1 cellular context compared by ENCODE assay signal in the genomic region with DNA sequence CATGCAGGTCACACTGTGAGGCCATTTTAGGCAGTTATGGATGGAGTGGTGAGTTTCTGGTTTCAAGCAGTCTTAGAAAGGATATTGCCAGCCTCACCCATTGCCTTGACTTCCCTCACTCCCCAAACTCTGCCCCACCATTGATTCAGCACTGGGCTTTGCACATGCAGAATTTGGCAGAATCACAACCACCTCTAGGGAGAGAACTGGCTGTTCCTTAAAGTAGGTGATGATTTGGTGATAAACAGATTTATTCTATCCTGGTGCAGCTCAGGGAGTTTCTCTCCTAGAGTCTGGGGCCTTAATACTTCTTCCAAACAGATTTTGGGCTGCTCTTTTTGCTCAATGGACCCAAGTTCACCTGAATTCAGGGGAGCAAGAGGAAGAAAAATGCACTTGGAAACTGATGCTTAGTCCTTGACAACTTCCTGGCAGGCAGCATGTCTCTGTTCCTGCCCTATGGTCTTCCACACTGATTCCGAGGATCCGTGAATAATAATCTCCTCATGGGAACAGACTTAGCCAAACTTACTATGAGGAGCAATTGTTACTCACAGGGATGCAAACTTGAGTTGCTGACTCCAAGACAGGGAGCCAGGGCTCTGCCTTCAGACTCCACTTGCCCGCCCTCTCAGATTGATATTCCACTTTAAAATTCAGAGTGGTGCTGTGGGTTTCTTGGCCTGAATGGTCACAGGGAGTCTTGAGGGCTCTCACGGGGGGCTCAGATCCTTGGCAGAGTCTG.
TF ChIP-seq lines count a peak whose summit lies in the region.

No MANE protein-coding gene starts in this region.

TF ChIP-seq in GM23338, 12 proteins besides CTCF, POLR2A, EP300 and RAD21 (continued from another document):
- TF ChIP-seq, protein P1, sequence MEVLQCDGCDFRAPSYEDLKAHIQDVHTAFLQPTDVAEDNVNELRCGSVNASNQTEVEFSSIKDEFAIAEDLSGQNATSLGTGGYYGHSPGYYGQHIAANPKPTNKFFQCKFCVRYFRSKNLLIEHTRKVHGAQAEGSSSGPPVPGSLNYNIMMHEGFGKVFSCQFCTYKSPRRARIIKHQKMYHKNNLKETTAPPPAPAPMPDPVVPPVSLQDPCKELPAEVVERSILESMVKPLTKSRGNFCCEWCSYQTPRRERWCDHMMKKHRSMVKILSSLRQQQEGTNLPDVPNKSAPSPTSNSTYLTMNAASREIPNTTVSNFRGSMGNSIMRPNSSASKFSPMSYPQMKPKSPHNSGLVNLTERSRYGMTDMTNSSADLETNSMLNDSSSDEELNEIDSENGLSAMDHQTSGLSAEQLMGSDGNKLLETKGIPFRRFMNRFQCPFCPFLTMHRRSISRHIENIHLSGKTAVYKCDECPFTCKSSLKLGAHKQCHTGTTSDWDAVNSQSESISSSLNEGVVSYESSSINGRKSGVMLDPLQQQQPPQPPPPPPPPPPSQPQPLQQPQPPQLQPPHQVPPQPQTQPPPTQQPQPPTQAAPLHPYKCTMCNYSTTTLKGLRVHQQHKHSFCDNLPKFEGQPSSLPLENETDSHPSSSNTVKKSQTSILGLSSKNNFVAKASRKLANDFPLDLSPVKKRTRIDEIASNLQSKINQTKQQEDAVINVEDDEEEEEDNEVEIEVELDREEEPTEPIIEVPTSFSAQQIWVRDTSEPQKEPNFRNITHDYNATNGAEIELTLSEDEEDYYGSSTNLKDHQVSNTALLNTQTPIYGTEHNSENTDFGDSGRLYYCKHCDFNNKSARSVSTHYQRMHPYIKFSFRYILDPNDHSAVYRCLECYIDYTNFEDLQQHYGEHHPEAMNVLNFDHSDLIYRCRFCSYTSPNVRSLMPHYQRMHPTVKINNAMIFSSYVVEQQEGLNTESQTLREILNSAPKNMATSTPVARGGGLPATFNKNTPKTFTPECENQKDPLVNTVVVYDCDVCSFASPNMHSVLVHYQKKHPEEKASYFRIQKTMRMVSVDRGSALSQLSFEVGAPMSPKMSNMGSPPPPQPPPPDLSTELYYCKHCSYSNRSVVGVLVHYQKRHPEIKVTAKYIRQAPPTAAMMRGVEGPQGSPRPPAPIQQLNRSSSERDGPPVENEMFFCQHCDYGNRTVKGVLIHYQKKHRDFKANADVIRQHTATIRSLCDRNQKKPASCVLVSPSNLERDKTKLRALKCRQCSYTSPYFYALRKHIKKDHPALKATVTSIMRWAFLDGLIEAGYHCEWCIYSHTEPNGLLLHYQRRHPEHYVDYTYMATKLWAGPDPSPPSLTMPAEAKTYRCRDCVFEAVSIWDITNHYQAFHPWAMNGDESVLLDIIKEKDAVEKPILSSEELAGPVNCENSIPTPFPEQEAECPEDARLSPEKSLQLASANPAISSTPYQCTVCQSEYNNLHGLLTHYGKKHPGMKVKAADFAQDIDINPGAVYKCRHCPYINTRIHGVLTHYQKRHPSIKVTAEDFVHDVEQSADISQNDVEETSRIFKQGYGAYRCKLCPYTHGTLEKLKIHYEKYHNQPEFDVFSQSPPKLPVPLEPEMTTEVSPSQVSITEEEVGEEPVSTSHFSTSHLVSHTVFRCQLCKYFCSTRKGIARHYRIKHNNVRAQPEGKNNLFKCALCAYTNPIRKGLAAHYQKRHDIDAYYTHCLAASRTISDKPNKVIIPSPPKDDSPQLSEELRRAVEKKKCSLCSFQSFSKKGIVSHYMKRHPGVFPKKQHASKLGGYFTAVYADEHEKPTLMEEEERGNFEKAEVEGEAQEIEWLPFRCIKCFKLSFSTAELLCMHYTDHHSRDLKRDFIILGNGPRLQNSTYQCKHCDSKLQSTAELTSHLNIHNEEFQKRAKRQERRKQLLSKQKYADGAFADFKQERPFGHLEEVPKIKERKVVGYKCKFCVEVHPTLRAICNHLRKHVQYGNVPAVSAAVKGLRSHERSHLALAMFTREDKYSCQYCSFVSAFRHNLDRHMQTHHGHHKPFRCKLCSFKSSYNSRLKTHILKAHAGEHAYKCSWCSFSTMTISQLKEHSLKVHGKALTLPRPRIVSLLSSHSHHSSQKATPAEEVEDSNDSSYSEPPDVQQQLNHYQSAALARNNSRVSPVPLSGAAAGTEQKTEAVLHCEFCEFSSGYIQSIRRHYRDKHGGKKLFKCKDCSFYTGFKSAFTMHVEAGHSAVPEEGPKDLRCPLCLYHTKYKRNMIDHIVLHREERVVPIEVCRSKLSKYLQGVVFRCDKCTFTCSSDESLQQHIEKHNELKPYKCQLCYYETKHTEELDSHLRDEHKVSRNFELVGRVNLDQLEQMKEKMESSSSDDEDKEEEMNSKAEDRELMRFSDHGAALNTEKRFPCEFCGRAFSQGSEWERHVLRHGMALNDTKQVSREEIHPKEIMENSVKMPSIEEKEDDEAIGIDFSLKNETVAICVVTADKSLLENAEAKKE (CRISPR knock-in tag; IDR thresholded peaks at IDR 0.05) = no peak
- TF ChIP-seq REST (IDR thresholded peaks at IDR 0.05; ENCODE audit: unreplicated experiment) = no peak
- TF ChIP-seq ZNF114 (CRISPR knock-in tag; IDR thresholded peaks at IDR 0.05) = no peak
- TF ChIP-seq ZNF331 (CRISPR knock-in tag; IDR thresholded peaks at IDR 0.05; ENCODE audit: low read depth) = no peak
- no peak for TF ChIP-seq EZH2 (IDR thresholded peaks at IDR 0.05; ENCODE audit: low read depth, unreplicated experiment)
- TF ChIP-seq CREB1 (CRISPR knock-in tag; IDR thresholded peaks at IDR 0.05; ENCODE audit: low read depth) = no peak
- TF ChIP-seq NANOG (IDR thresholded peaks at IDR 0.05; ENCODE audit: borderline replicate concordance) = no peak
- TF ChIP-seq ETS1 (IDR thresholded peaks at IDR 0.05) = no peak
TF ChIP-seq in GM23338: peak in this region for 0.
